7 cellular contexts compared by ENCODE assay signal in genomic region chr15:55288006-55288717, GRCh38. TPM values are rescaled to one million over a fixed set of nuclear protein-coding genes. Genes with fewer than 3 reads are reported as not detected.
DNase-seq lines count a peak whose midpoint lies in the region; ATAC-seq and TF ChIP-seq lines count a peak whose summit lies in the region.

No MANE protein-coding gene starts in this region.

- H3K4me3 ChIP-seq in fibroblast of villous mesenchyme (ENCODE audit: low read depth, low read length), result peak overlapping the region; percentile 92

- DNase-seq in HFFc6, result no peak
- no peak for DNase-seq in activated CD8-positive, alpha-beta T cell treated with anti-CD3 and anti-CD28 coated beads for 36 hours
- DNase-seq in fibroblast of villous mesenchyme (ENCODE audit: low read depth), result no peak
- no peak for DNase-seq in stimulated activated naive B cell treated with anti-CD40 and anti-IgM and Interleukin-4, amounts not matched to agents 10 μg/mL and 1 μg/mL and 100 μg/mL, for 72 hours
- no peak for DNase-seq in NCI-H187 treated with DMSO at 0.1 percent for 48 hours (lab: John Stamatoyannopoulos, UW)
- no peak for DNase-seq in NOMO-1 treated with dmso at 0.1 percent for 144 hours (lab: John Stamatoyannopoulos, UW; ENCODE audit: unreplicated experiment)
- DNase-seq in AG20443 (ENCODE audit: low spot score), result no peak

- H3K4me3 Mint-ChIP-seq in HFFc6, result peak overlapping the region; percentile 90
- peak overlapping the region; percentile 90 for H3K4me3 Mint-ChIP-seq in activated CD8-positive, alpha-beta T cell treated with anti-CD3 and anti-CD28 coated beads for 36 hours
- peak overlapping the region; percentile 85 to 92 for H3K4me3 Mint-ChIP-seq in stimulated activated naive B cell treated with anti-CD40 and anti-IgM and Interleukin-4, amounts not matched to agents 10 μg/mL and 1 μg/mL and 100 μg/mL, for 72 hours

- intact Hi-C loops in activated CD8-positive, alpha-beta T cell treated with anti-CD3 and anti-CD28 coated beads for 36 hours (cut with micrococcal nuclease), result no loop called here

- peaks cover 14% of the 10 kb centered on the region for H3K4me1 Mint-ChIP-seq in HFFc6 (ENCODE audit: low read depth)
- H3K4me1 Mint-ChIP-seq in activated CD8-positive, alpha-beta T cell treated with anti-CD3 and anti-CD28 coated beads for 36 hours (ENCODE audit: low read depth), result peaks cover 43% of the 10 kb centered on the region
- H3K4me1 Mint-ChIP-seq in stimulated activated naive B cell treated with anti-CD40 and anti-IgM and Interleukin-4, amounts not matched to agents 10 μg/mL and 1 μg/mL and 100 μg/mL, for 72 hours, result peaks cover 35 to 61% of the 10 kb centered on the region in 2 donors

- no peaks in the 10 kb centered on the region for H3K9me3 Mint-ChIP-seq in HFFc6
- H3K9me3 Mint-ChIP-seq in activated CD8-positive, alpha-beta T cell treated with anti-CD3 and anti-CD28 coated beads for 36 hours, result no peaks in the 10 kb centered on the region
- no peaks in the 10 kb centered on the region for H3K9me3 Mint-ChIP-seq in stimulated activated naive B cell treated with anti-CD40 and anti-IgM and Interleukin-4, amounts not matched to agents 10 μg/mL and 1 μg/mL and 100 μg/mL, for 72 hours

- peaks cover 6% of the 10 kb centered on the region; the same call in 1 of the 2 replicates for H3K36me3 Mint-ChIP-seq in HFFc6 (ENCODE audit: low read depth)
- peaks cover 48% of the 10 kb centered on the region for H3K36me3 Mint-ChIP-seq in activated CD8-positive, alpha-beta T cell treated with anti-CD3 and anti-CD28 coated beads for 36 hours (ENCODE audit: low read depth)
- H3K36me3 Mint-ChIP-seq in stimulated activated naive B cell treated with anti-CD40 and anti-IgM and Interleukin-4, amounts not matched to agents 10 μg/mL and 1 μg/mL and 100 μg/mL, for 72 hours, result peaks cover 0 to 27% of the 10 kb centered on the region in 2 donors

- POLR2A ChIA-PET in activated CD8-positive, alpha-beta T cell treated with anti-CD3 and anti-CD28 coated beads for 36 hours (lab: Charles Lee), result interaction anchor here (0.9 to 2.2 kb wide), 8 partner anchors 9 to 70 kb away, joined by 3 to 11 read pairs (median 4); partner anchors contain the start of genes PIGB and PIGBOS1

- no peak for ATAC-seq in activated CD8-positive, alpha-beta T cell treated with anti-CD3 and anti-CD28 coated beads for 36 hours
- ATAC-seq in stimulated activated naive B cell treated with anti-CD40 and anti-IgM and Interleukin-4, amounts not matched to agents 10 μg/mL and 1 μg/mL and 100 μg/mL, for 72 hours (replicated peaks), result no peak

- CTCF ChIA-PET in activated CD8-positive, alpha-beta T cell treated with anti-CD3 and anti-CD28 coated beads for 36 hours (lab: Charles Lee), result interaction anchor here (0.6 to 2.5 kb wide), 8 partner anchors 9 to 119 kb away, joined by 3 to 8 read pairs (median 4); no protein-coding TSS in a partner anchor

- no peak overlapping the region; the same call in 1 of the 2 replicates for H3K27ac Mint-ChIP-seq in HFFc6
- peak overlapping the region; percentile 96 for H3K27ac Mint-ChIP-seq in activated CD8-positive, alpha-beta T cell treated with anti-CD3 and anti-CD28 coated beads for 36 hours
- peak overlapping the region; percentile 79 for H3K27ac Mint-ChIP-seq in stimulated activated naive B cell treated with anti-CD40 and anti-IgM and Interleukin-4, amounts not matched to agents 10 μg/mL and 1 μg/mL and 100 μg/mL, for 72 hours

- TF ChIP-seq CTCF in HFFc6 (IDR thresholded peaks at IDR 0.05), result no peak
- no peak for TF ChIP-seq CTCF in activated CD8-positive, alpha-beta T cell treated with anti-CD3 and anti-CD28 coated beads for 36 hours (IDR thresholded peaks at IDR 0.05)
- TF ChIP-seq CTCF in fibroblast of villous mesenchyme (IDR thresholded peaks at IDR 0.05; ENCODE audit: insufficient read depth, low read depth, low read length), result no peak

- no peaks in the 10 kb centered on the region for H3K27me3 Mint-ChIP-seq in HFFc6 (ENCODE audit: insufficient read depth)
- no peaks in the 10 kb centered on the region for H3K27me3 Mint-ChIP-seq in activated CD8-positive, alpha-beta T cell treated with anti-CD3 and anti-CD28 coated beads for 36 hours
- H3K27me3 Mint-ChIP-seq in stimulated activated naive B cell treated with anti-CD40 and anti-IgM and Interleukin-4, amounts not matched to agents 10 μg/mL and 1 μg/mL and 100 μg/mL, for 72 hours, result no peaks in the 10 kb centered on the region

RNA-seq across cellular contexts. Expression of gene RAB27A, which starts 1.5 kb away (rescaled TPM):
- 10 to 100 TPM in 4 of 6 experiments, 1 to 10 TPM in 2; 6.9 to 13.7 (median 13.0) TPM for total RNA-seq in HFFc6 (2021; fragmentation: NEBNext Ultra II Directional; extraction: Animal tissue kit (Norgen Biotek cat#: 25700))
- total RNA-seq in activated CD8-positive, alpha-beta T cell treated with anti-CD3 and anti-CD28 coated beads for 36 hours, result 100 to 1,000 TPM; 122 to 125 TPM
- total RNA-seq in fibroblast of villous mesenchyme, result 7.8 and 8.4 TPM in 2 replicates

RNA-seq across cellular contexts. Expression of gene PIGBOS1, which starts 30.8 kb away (rescaled TPM):
- 10 to 100 TPM in 1 of 6 experiments, 1 to 10 TPM in 5; 7.8 to 11.0 (median 8.4) TPM for total RNA-seq in HFFc6 (2021; fragmentation: NEBNext Ultra II Directional; extraction: Animal tissue kit (Norgen Biotek cat#: 25700))
- total RNA-seq in activated CD8-positive, alpha-beta T cell treated with anti-CD3 and anti-CD28 coated beads for 36 hours, result 10 to 100 TPM; 10.5 to 13.2 TPM
- 7.3 and 8.1 TPM in 2 replicates for total RNA-seq in fibroblast of villous mesenchyme

RNA-seq across cellular contexts. Expression of gene PIGB, which starts 30.9 kb away (rescaled TPM):
- total RNA-seq in HFFc6 (2021; fragmentation: NEBNext Ultra II Directional; extraction: Animal tissue kit (Norgen Biotek cat#: 25700)), result 10 to 100 TPM; 13.2 to 21.0 (median 17.4) TPM
- 10 to 100 TPM; 14.0 to 17.5 TPM for total RNA-seq in activated CD8-positive, alpha-beta T cell treated with anti-CD3 and anti-CD28 coated beads for 36 hours
- 12.2 and 20.3 TPM in 2 replicates for total RNA-seq in fibroblast of villous mesenchyme

Comparison
In these comparisons a context has a peak if more than half of its experiments do, and no peak if none do; other contexts are left out.
1. RNA of gene RAB27A, which starts 1.5 kb away (total RNA-seq): 122 to 125 TPM in activated CD8-positive, alpha-beta T cell treated with anti-CD3 and anti-CD28 coated beads for 36 hours; 6.9 to 13.7 TPM in HFFc6 and 7.8 to 8.4 TPM in fibroblast of villous mesenchyme; every median in the first group is over 4 times any median in the second.
2. Peak in every context shown above with its lines, with median percentiles within 50 percentile points of each other: H3K4me3 Mint-ChIP-seq.